ENCODE assay signal across 14 cellular contexts in genomic region chrX:17592117-17592516, GRCh38.
DNase-seq lines count a peak whose midpoint lies in the region; ATAC-seq and TF ChIP-seq lines count a peak whose summit lies in the region.
"Had no signal": no experiment of that assay in that cellular context is flagged by ENCODE, and none has a peak within 500 bp of the region (broad histone marks: within the 10 kb centered on the region; RNA-seq: fewer than 3 reads in every experiment).

No MANE protein-coding gene starts in this region.

- H3K4me3 ChIP-seq in ascending aorta (peak overlapping the region in 1 of 2 donors; percentile 32), right cardiac atrium (ENCODE audit: low read length) (no peak overlapping the region), thyroid gland (replicated peaks in 1 of 3) (no peak overlapping the region), body of pancreas (no peak overlapping the region)

- H3K27me3 ChIP-seq in ascending aorta (no peaks in the 10 kb centered on the region), right cardiac atrium (ENCODE audit: control insufficient read depth, insufficient read depth) (no peaks in the 10 kb centered on the region), thyroid gland (no peaks in the 10 kb centered on the region), body of pancreas (no peaks in the 10 kb centered on the region)

- WGBS in right cardiac atrium = 43% methylated on average over 1 of the region's 1 CpG
- 10 to 18% methylated on average over 1 of the region's 1 CpG for WGBS in thyroid gland, 2 donors
- WGBS in body of pancreas, 2 donors = 43 to 53% methylated on average over 1 of the region's 1 CpG

- no peak overlapping the region for H3K4me3 Mint-ChIP-seq in activated T-cell treated with anti-CD3 and anti-CD28 coated beads, Interleukin-2, amount 50 U/mL, for 24 hours
- H3K4me3 Mint-ChIP-seq: memory B cell had no signal

- TF ChIP-seq CTCF in ascending aorta (IDR thresholded peaks at IDR 0.05) (no peak), thyroid gland (IDR thresholded peaks at IDR 0.05) (no peak), body of pancreas (IDR thresholded peaks at IDR 0.05) (no peak)

- H3K27me3 Mint-ChIP-seq in activated T-cell treated with anti-CD3 and anti-CD28 coated beads, Interleukin-2, amount 50 U/mL, for 24 hours = peaks cover 57% of the 10 kb centered on the region

- H3K27ac Mint-ChIP-seq in activated T-cell treated with anti-CD3 and anti-CD28 coated beads, Interleukin-2, amount 50 U/mL, for 24 hours = peak overlapping the region; percentile 15
- H3K27ac Mint-ChIP-seq: memory B cell had no signal

- H3K36me3 ChIP-seq in ascending aorta (no peaks in the 10 kb centered on the region), thyroid gland (no peaks in the 10 kb centered on the region), body of pancreas (replicated peaks in 1 of 2; ENCODE audit: insufficient read depth in 1 of 2, low read depth in 2 of 2) (no peaks in the 10 kb centered on the region)

- H3K4me1 ChIP-seq in ascending aorta (peaks cover 4 to 27% of the 10 kb centered on the region in 2 donors), right cardiac atrium (ENCODE audit: control insufficient read depth, insufficient read depth, low read length) (peaks cover 5% of the 10 kb centered on the region), thyroid gland (peaks cover 4 to 10% of the 10 kb centered on the region in 2 donors), body of pancreas (peaks cover 28% of the 10 kb centered on the region)

- H3K36me3 Mint-ChIP-seq in activated T-cell treated with anti-CD3 and anti-CD28 coated beads, Interleukin-2, amount 50 U/mL, for 24 hours (ENCODE audit: low read depth) = no peaks in the 10 kb centered on the region
- H3K36me3 Mint-ChIP-seq: memory B cell had no signal

- no peak for DNase-seq in activated T-cell treated with anti-CD3 and anti-CD28 coated beads, Interleukin-2, amount 50 U/mL, for 24 hours
- DNase-seq in activated T-cell treated with anti-CD3 and anti-CD28 coated beads for 4 hours = no peak
- DNase-seq in ascending aorta (ENCODE audit: low spot score in 2 of 2) = no peak
- no peak for DNase-seq in right cardiac atrium
- peak; percentile 36 to 48 for DNase-seq in thyroid gland
- DNase-seq in NCI-H1092 treated with DMSO at 0.1 percent for 48 hours (lab: John Stamatoyannopoulos, UW) = no peak
- DNase-seq in body of pancreas = no peak
- DNase-seq: activated CD8-positive, alpha-beta memory T cell treated with anti-CD3 and anti-CD28 coated beads, Interleukin-2, amount 50 U/mL, for 4 hours; cerebellar nuclear complex; DND-41; NCI-H187 treated with DMSO at 0.1 percent for 48 hours; T-helper 9 cell had no signal

- intact Hi-C loops in ascending aorta (cut with DNase I) = loop anchor here (5.0 kb wide), 1 partner anchor 40 kb away; no protein-coding TSS in a partner anchor
- intact Hi-C loops in right cardiac atrium (cut with DNase I) = loop anchor here in 2 of 4 donors (10.0 kb wide), 2 partner anchors 57 to 347 kb away; no protein-coding TSS in a partner anchor
- intact Hi-C loops in thyroid gland (cut with DNase I) = no loop called here
- intact Hi-C loops in body of pancreas (cut with DNase I) = no loop called here

- H3K27ac ChIP-seq in ascending aorta (peak overlapping the region; percentile 76 to 77), right cardiac atrium (ENCODE audit: low read length) (no peak overlapping the region), thyroid gland (peak overlapping the region; percentile 38 to 68 (median 56)), body of pancreas (no peak overlapping the region)

- ATAC-seq in right cardiac atrium (peak; percentile 36 to 44), GM19467 (IDR thresholded peaks at IDR 0.05; ENCODE audit: unreplicated experiment) (no peak), body of pancreas (no peak)

- H3K9me3 Mint-ChIP-seq in activated T-cell treated with anti-CD3 and anti-CD28 coated beads, Interleukin-2, amount 50 U/mL, for 24 hours = no peaks in the 10 kb centered on the region
- H3K9me3 Mint-ChIP-seq: memory B cell had no signal

- TF ChIP-seq POLR2A in thyroid gland (IDR thresholded peaks at IDR 0.05) (no peak), body of pancreas (IDR thresholded peaks at IDR 0.05) (no peak)

- peaks cover 21% of the 10 kb centered on the region for H3K4me1 Mint-ChIP-seq in activated T-cell treated with anti-CD3 and anti-CD28 coated beads, Interleukin-2, amount 50 U/mL, for 24 hours (ENCODE audit: low read depth)

- H3K9me3 ChIP-seq in ascending aorta = no peaks in the 10 kb centered on the region
- no peaks in the 10 kb centered on the region for H3K9me3 ChIP-seq in right cardiac atrium (ENCODE audit: control insufficient read depth, low read length)
- no peaks in the 10 kb centered on the region for H3K9me3 ChIP-seq in thyroid gland
- no peaks in the 10 kb centered on the region for H3K9me3 ChIP-seq in body of pancreas

Comparison
In these comparisons a context has a peak if more than half of its experiments do, and no peak if none do; other contexts are left out.
1. DNase-seq: peak in thyroid gland (2 of 2); none in activated T-cell treated with anti-CD3 and anti-CD28 coated beads, Interleukin-2, amount 50 U/mL, for 24 hours (single experiment), activated T-cell treated with anti-CD3 and anti-CD28 coated beads for 4 hours (single experiment), ascending aorta (0 of 2), right cardiac atrium (0 of 3), NCI-H1092 treated with DMSO at 0.1 percent for 48 hours (single experiment) and body of pancreas (0 of 4).
2. H3K27ac ChIP-seq: peak in ascending aorta (2 of 2) and thyroid gland (3 of 3); none in right cardiac atrium (single experiment) and body of pancreas (0 of 4).
3. ATAC-seq: peak in right cardiac atrium (2 of 2); none in GM19467 (single experiment) and body of pancreas (single experiment).